10 cellular contexts compared by ENCODE assay signal in the genomic region with DNA sequence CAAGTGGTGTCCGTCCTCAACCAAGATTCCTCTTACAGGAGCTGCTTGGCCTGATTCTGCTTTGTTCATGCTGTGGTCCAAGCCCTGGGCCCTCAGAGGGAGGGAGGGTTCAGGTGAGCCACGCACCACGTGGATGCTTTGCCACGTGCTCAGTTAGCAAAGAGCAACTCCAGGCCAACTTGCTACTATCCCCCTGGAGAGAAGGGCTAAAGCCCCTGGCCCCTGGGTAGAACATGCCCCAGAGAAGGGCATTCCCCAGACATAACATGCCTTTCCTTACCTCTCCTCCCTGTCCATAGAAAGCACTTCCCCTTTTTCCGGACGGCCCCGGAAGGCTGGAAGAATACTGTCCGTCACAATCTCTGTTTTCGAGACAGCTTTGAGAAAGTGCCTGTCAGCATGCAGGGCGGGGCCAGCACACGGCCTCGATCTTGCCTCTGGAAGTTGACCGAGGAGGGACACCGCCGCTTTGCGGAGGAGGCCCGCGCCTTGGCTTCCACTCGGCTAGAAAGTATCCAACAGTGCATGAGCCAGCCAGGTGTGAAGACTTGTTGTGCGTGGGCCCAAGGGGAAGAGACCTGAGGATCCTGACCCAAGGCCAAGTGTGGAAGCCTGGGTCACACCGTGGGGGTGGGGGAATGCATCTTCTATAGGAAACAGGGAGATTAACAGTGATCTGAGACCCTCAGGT. TPM values are rescaled to one million over a fixed set of nuclear protein-coding genes. Genes with fewer than 3 reads are reported as not detected.
DNase-seq lines count a peak whose midpoint lies in the region.
"Had no signal": no experiment of that assay in that cellular context is flagged by ENCODE, and none has a peak within 500 bp of the region (broad histone marks: within the 10 kb centered on the region; RNA-seq: fewer than 3 reads in every experiment).

No MANE protein-coding gene starts in this region.

- H3K4me3 Mint-ChIP-seq in activated CD4-positive, alpha-beta memory T cell treated with anti-CD3 and anti-CD28 coated beads for 36 hours: no peak overlapping the region
- H3K4me3 Mint-ChIP-seq: activated naive CD8-positive, alpha-beta T cell treated with anti-CD3 and anti-CD28 coated beads for 36 hours had no signal

- peak overlapping the region in 3 of 5 donors; percentile 23 to 56 (median 48) for H3K9ac ChIP-seq in subcutaneous abdominal adipose tissue (ENCODE audit: low read length in 5 of 5)

- no peak overlapping the region for H3K27ac ChIP-seq in subcutaneous abdominal adipose tissue (ENCODE audit: low read depth, low read length)
- H3K27ac ChIP-seq: vagina had no signal

- no peaks in the 10 kb centered on the region for H3K36me3 Mint-ChIP-seq in activated CD4-positive, alpha-beta memory T cell treated with anti-CD3 and anti-CD28 coated beads for 36 hours
- H3K36me3 Mint-ChIP-seq: activated naive CD8-positive, alpha-beta T cell treated with anti-CD3 and anti-CD28 coated beads for 36 hours had no signal

- H3K27me3 Mint-ChIP-seq in activated CD4-positive, alpha-beta memory T cell treated with anti-CD3 and anti-CD28 coated beads for 36 hours: peaks cover 6% of the 10 kb centered on the region
- H3K27me3 Mint-ChIP-seq: activated naive CD8-positive, alpha-beta T cell treated with anti-CD3 and anti-CD28 coated beads for 36 hours had no signal

- POLR2A ChIA-PET in activated CD4-positive, alpha-beta memory T cell treated with anti-CD3 and anti-CD28 coated beads for 36 hours (lab: Charles Lee): no interaction called here

- intact Hi-C loops in activated CD4-positive, alpha-beta memory T cell treated with anti-CD3 and anti-CD28 coated beads for 36 hours (cut with micrococcal nuclease): no loop called here

- H3K36me3 ChIP-seq in subcutaneous abdominal adipose tissue (ENCODE audit: control insufficient read depth in 5 of 5, insufficient read depth in 5 of 5, low read length in 5 of 5): no peaks in the 10 kb centered on the region
- H3K36me3 ChIP-seq: vagina had no signal

- peak; percentile 50 for DNase-seq in UCSD-AML1 (lab: John Stamatoyannopoulos, UW; ENCODE audit: unreplicated experiment)
- DNase-seq in iPS-NIHi11 (ENCODE audit: low spot score): peak; percentile 55
- no peak for DNase-seq in activated CD8-positive, alpha-beta memory T cell treated with anti-CD3 and anti-CD28 coated beads for 24 hours
- no peak for DNase-seq in activated CD4-positive, alpha-beta memory T cell treated with anti-CD3 and anti-CD28 coated beads for 36 hours
- DNase-seq in DMS153 treated with DMSO at 0.1 percent for 48 hours (lab: John Stamatoyannopoulos, UW; ENCODE audit: unreplicated experiment): no peak
- DNase-seq: activated CD4-positive, CD25-positive, alpha-beta regulatory T cell treated with anti-CD3 and anti-CD28 coated beads, Interleukin-2, amount 50 U/mL, for 72 hours; activated naive CD8-positive, alpha-beta T cell treated with anti-CD3 and anti-CD28 coated beads for 36 hours had no signal

- H3K27ac Mint-ChIP-seq in activated CD4-positive, alpha-beta memory T cell treated with anti-CD3 and anti-CD28 coated beads for 36 hours: no peak overlapping the region
- H3K27ac Mint-ChIP-seq: activated naive CD8-positive, alpha-beta T cell treated with anti-CD3 and anti-CD28 coated beads for 36 hours had no signal

- H3K9me3 Mint-ChIP-seq in activated CD4-positive, alpha-beta memory T cell treated with anti-CD3 and anti-CD28 coated beads for 36 hours: no peaks in the 10 kb centered on the region
- H3K9me3 Mint-ChIP-seq: activated naive CD8-positive, alpha-beta T cell treated with anti-CD3 and anti-CD28 coated beads for 36 hours had no signal

- no peaks in the 10 kb centered on the region for H3K4me1 Mint-ChIP-seq in activated CD4-positive, alpha-beta memory T cell treated with anti-CD3 and anti-CD28 coated beads for 36 hours (ENCODE audit: low read depth)

- CTCF ChIA-PET in activated CD4-positive, alpha-beta memory T cell treated with anti-CD3 and anti-CD28 coated beads for 36 hours (lab: Charles Lee): no interaction called here

- H3K27me3 ChIP-seq in subcutaneous abdominal adipose tissue (ENCODE audit: control insufficient read depth in 5 of 5, insufficient read depth in 4 of 5, low read length in 5 of 5): no peaks in the 10 kb centered on the region
- H3K27me3 ChIP-seq: vagina had no signal

- H3K9me3 ChIP-seq in subcutaneous abdominal adipose tissue (ENCODE audit: control insufficient read depth in 5 of 5, low read length in 5 of 5): no peaks in the 10 kb centered on the region
- H3K9me3 ChIP-seq: vagina had no signal

- H3K4me1 ChIP-seq in subcutaneous abdominal adipose tissue (ENCODE audit: control insufficient read depth in 5 of 5, insufficient read depth in 5 of 5, low read length in 5 of 5): peaks cover 3 to 15% (median 12%) of the 10 kb centered on the region in 5 donors
- H3K4me1 ChIP-seq: vagina had no signal

- peak overlapping the region; percentile 39 to 56 (median 54) for H3K4me3 ChIP-seq in subcutaneous abdominal adipose tissue (ENCODE audit: low read depth in 1 of 5, low read length in 5 of 5)
- H3K4me3 ChIP-seq: vagina had no signal

RNA-seq across cellular contexts. Expression of a gene that starts 8.8 kb away (rescaled TPM):
- total RNA-seq in activated CD4-positive, alpha-beta memory T cell treated with anti-CD3 and anti-CD28 coated beads for 36 hours: not detected
- total RNA-seq: activated naive CD8-positive, alpha-beta T cell treated with anti-CD3 and anti-CD28 coated beads for 36 hours; epithelial cell of proximal tubule; vagina had no signal

RNA-seq across cellular contexts. Expression of a gene that starts 17.6 kb away (rescaled TPM):
- 10 to 100 TPM; 21.4 to 22.3 TPM for total RNA-seq in activated CD4-positive, alpha-beta memory T cell treated with anti-CD3 and anti-CD28 coated beads for 36 hours

RNA-seq across cellular contexts. Expression of a gene that starts 24.2 kb away (rescaled TPM):
- total RNA-seq in activated CD4-positive, alpha-beta memory T cell treated with anti-CD3 and anti-CD28 coated beads for 36 hours: not detected
- total RNA-seq: epithelial cell of proximal tubule, vagina had no signal

RNA-seq across cellular contexts. Expression of a gene that starts 37.8 kb away (rescaled TPM):
- total RNA-seq in activated CD4-positive, alpha-beta memory T cell treated with anti-CD3 and anti-CD28 coated beads for 36 hours: 1,000 to 10,000 TPM; 1,852 to 1,922 TPM

RNA-seq across cellular contexts. Expression of a gene that starts 38.2 kb away (rescaled TPM):
- total RNA-seq in activated CD4-positive, alpha-beta memory T cell treated with anti-CD3 and anti-CD28 coated beads for 36 hours: 10 to 100 TPM; 86.4 to 87.8 TPM

Comparison
In these comparisons a context has a peak if more than half of its experiments do, and no peak if none do; other contexts are left out.
1. DNase-seq: peak in UCSD-AML1 (single experiment) and iPS-NIHi11 (single experiment); none in activated CD8-positive, alpha-beta memory T cell treated with anti-CD3 and anti-CD28 coated beads for 24 hours (single experiment), activated CD4-positive, alpha-beta memory T cell treated with anti-CD3 and anti-CD28 coated beads for 36 hours (single experiment) and DMS153 treated with DMSO at 0.1 percent for 48 hours (single experiment).